1 cellular context compared by ENCODE assay signal in genomic region chr6:137851669-137852068, GRCh38.
TF ChIP-seq lines count a peak whose summit lies in the region.

No MANE protein-coding gene starts in this region.

TF ChIP-seq in IMR-90, 13 proteins besides CTCF, POLR2A, EP300 and RAD21:
- TF ChIP-seq RCOR1 (IDR thresholded peaks at IDR 0.05; ENCODE audit: insufficient replicate concordance, low read length) (no peak), RFX5 (IDR thresholded peaks at IDR 0.05; ENCODE audit: low read depth, low read length) (no peak), FOS (IDR thresholded peaks at IDR 0.05; ENCODE audit: low read depth, low read length) (no peak), SMC3 (IDR thresholded peaks at IDR 0.05; ENCODE audit: low read depth, low read length) (no peak)
TF ChIP-seq in IMR-90: peak in this region for 0.
